17 cellular contexts compared by ENCODE assay signal in genomic region chr3:5644773-5645172, GRCh38.
A peak's percentile ranks its signal among the peaks of the same experiment; 100 is the strongest.
DNase-seq lines count a peak whose midpoint lies in the region; ATAC-seq and TF ChIP-seq lines count a peak whose summit lies in the region.
"Had no signal": no experiment of that assay in that cellular context is flagged by ENCODE, and none has a peak within 500 bp of the region (broad histone marks: within the 10 kb centered on the region; RNA-seq: fewer than 3 reads in every experiment).

No MANE protein-coding gene starts in this region.

- H3K9me3 Mint-ChIP-seq in CD14-positive monocyte (peaks cover 1 to 12% (median 8%) of the 10 kb centered on the region in 7 donors), nephron progenitor cell (peaks cover 9% of the 10 kb centered on the region)

- WGBS in hepatocyte (ENCODE audit: low lambda C conversion rate, missing lambda C conversion rate) = 43% methylated on average over 3 of the region's 3 CpGs

- no peaks in the 10 kb centered on the region for H3K36me3 Mint-ChIP-seq in CD14-positive monocyte
- H3K36me3 Mint-ChIP-seq in nephron progenitor cell (ENCODE audit: low read depth) = no peaks in the 10 kb centered on the region
- H3K36me3 Mint-ChIP-seq: CD4-positive, alpha-beta memory T cell had no signal

- peaks cover 0 to 1% (median 0%) of the 10 kb centered on the region in 3 donors for H3K27me3 Mint-ChIP-seq in CD14-positive monocyte (ENCODE audit: low read depth in 3 of 3)
- H3K27me3 Mint-ChIP-seq in nephron progenitor cell (ENCODE audit: low read depth, poor library complexity) = peaks cover 3% of the 10 kb centered on the region

- H3K9me2 ChIP-seq in hepatocyte (replicated peaks; ENCODE audit: insufficient read depth) = no peaks in the 10 kb centered on the region

- H3K36me3 ChIP-seq in hepatocyte (replicated peaks; ENCODE audit: insufficient read depth, low read depth) = no peaks in the 10 kb centered on the region
- H3K36me3 ChIP-seq: BE2C had no signal

- H3K4me2 ChIP-seq in hepatocyte = no peak overlapping the region
- H3K4me2 ChIP-seq: GM23338 had no signal

- ATAC-seq in stimulated activated naive CD8-positive, alpha-beta T cell treated with anti-CD3 and anti-CD28 coated beads, Interleukin-15, Interleukin-2, amounts not matched to agents 100 U/mL and 50 U/mL, for 24 hours = no peak
- ATAC-seq: GM23338, K562 had no signal

- peak overlapping the region in 1 of 2 donors; percentile 7 for H3K4me3 Mint-ChIP-seq in CD14-positive monocyte
- no peak overlapping the region for H3K4me3 Mint-ChIP-seq in nephron progenitor cell
- H3K4me3 Mint-ChIP-seq: CD4-positive, alpha-beta memory T cell; GM23338 had no signal

- H3K4me3 ChIP-seq in hepatocyte = no peak overlapping the region
- H3K4me3 ChIP-seq: GM23338, K562 had no signal

- no peak overlapping the region for H2AFZ ChIP-seq in hepatocyte
- H2AFZ ChIP-seq: GM23338 had no signal

- no peaks in the 10 kb centered on the region for H3K4me1 ChIP-seq in hepatocyte (ENCODE audit: insufficient read depth)
- H3K4me1 ChIP-seq: BE2C had no signal

- H3K27ac ChIP-seq in C4-2B (peak overlapping the region; percentile 50; the same call in 1 of the 2 replicates), hepatocyte (peak overlapping the region; percentile 38)

- H3K9me3 ChIP-seq in hepatocyte (ENCODE audit: low read depth) = no peaks in the 10 kb centered on the region
- H3K9me3 ChIP-seq: BE2C had no signal

- H3K79me2 ChIP-seq in hepatocyte = no peaks in the 10 kb centered on the region

- no peaks in the 10 kb centered on the region for H4K20me1 ChIP-seq in hepatocyte (ENCODE audit: insufficient read depth, poor library complexity, severe bottlenecking)

- TF ChIP-seq CTCF in C4-2B (conservative IDR thresholded peaks at IDR 0.05) (no peak), CD14-positive monocyte (IDR thresholded peaks at IDR 0.05) (no peak), hepatocyte (IDR thresholded peaks at IDR 0.05; ENCODE audit: poor library complexity) (no peak), nephron progenitor cell (IDR thresholded peaks at IDR 0.05) (no peak)

- H3K4me1 Mint-ChIP-seq in CD14-positive monocyte = peaks cover 20% of the 10 kb centered on the region
- no peaks in the 10 kb centered on the region for H3K4me1 Mint-ChIP-seq in nephron progenitor cell
- H3K4me1 Mint-ChIP-seq: CD4-positive, alpha-beta memory T cell; GM23338 had no signal

- intact Hi-C loops in CD14-positive monocyte (cut with micrococcal nuclease) = no loop called here

- H3K27me3 ChIP-seq in hepatocyte = no peaks in the 10 kb centered on the region
- H3K27me3 ChIP-seq: BE2C had no signal

- DNase-seq in CD14-positive monocyte (ENCODE audit: low spot score) (no peak), hepatocyte (ENCODE audit: low spot score) (no peak), nephron progenitor cell (no peak), EL (no peak), inferior parietal cortex (ENCODE audit: extremely low spot score) (no peak), DMS 273 (lab: John Stamatoyannopoulos, UW; ENCODE audit: unreplicated experiment) (no peak)
- DNase-seq in stimulated activated naive CD8-positive, alpha-beta T cell treated with anti-CD3 and anti-CD28 coated beads, Interleukin-15, Interleukin-2, amounts not matched to agents 100 U/mL and 50 U/mL, for 24 hours = no peak
- DNase-seq: ACHN; BE2C; C1 segment of cervical spinal cord; CD4-positive, alpha-beta memory T cell; GDM1; HCEC 1CT; IMR-90 had no signal

- H3K27ac Mint-ChIP-seq in CD14-positive monocyte = peak overlapping the region; percentile 48 to 85 (median 63)
- H3K27ac Mint-ChIP-seq in nephron progenitor cell = peak overlapping the region; percentile 15
- H3K27ac Mint-ChIP-seq: CD4-positive, alpha-beta memory T cell; GM23338 had no signal
